10 cellular contexts compared by ENCODE assay signal in the genomic region with DNA sequence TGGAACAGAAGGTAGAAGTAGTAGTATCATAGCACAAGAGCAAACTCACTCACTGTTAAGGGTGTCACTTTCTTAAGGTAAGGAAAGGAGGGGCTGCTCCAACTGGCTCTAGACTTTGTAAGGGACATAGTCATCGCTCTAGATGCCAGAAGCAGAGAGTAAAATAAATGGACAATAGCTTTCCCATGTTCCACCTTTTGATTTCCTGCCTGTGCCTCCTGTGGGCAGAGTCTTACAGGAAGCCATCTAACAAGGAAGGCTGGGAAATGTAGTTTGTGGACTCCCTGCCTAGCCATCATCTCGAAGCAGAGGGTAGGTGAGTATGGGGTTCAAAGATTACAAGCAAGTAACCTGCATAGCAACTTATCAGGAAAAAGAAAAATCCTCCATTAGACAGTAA. TPM values are rescaled to one million over a fixed set of nuclear protein-coding genes. Genes with fewer than 3 reads are reported as not detected.
DNase-seq lines count a peak whose midpoint lies in the region; ATAC-seq and TF ChIP-seq lines count a peak whose summit lies in the region.
"Had no signal": no experiment of that assay in that cellular context is flagged by ENCODE, and none has a peak within 500 bp of the region (broad histone marks: within the 10 kb centered on the region; RNA-seq: fewer than 3 reads in every experiment).

No MANE protein-coding gene starts in this region.

- peak overlapping the region in 1 of 2 donors; percentile 58 for H3K4me3 Mint-ChIP-seq in activated T-cell treated with anti-CD3 and anti-CD28 coated beads, Interleukin-2, amount 50 U/mL, for 72 hours
- no peak overlapping the region for H3K4me3 Mint-ChIP-seq in activated T-cell treated with anti-CD3 and anti-CD28 coated beads, Interleukin-2, amount 50 U/mL, for 24 hours

- peak overlapping the region; percentile 52 for H3K27ac Mint-ChIP-seq in activated T-cell treated with anti-CD3 and anti-CD28 coated beads, Interleukin-2, amount 50 U/mL, for 72 hours
- H3K27ac Mint-ChIP-seq in activated T-cell treated with anti-CD3 and anti-CD28 coated beads, Interleukin-2, amount 50 U/mL, for 24 hours, result no peak overlapping the region

- DNase-seq in activated T-cell treated with anti-CD3 and anti-CD28 coated beads, Interleukin-2, amount 50 U/mL, for 72 hours, result no peak
- no peak for DNase-seq in activated T-cell treated with anti-CD3 and anti-CD28 coated beads, Interleukin-2, amount 50 U/mL, for 24 hours
- DNase-seq in NCI-H446 (lab: John Stamatoyannopoulos, UW) (peak; percentile 2 to 42), epithelial cell of esophagus (ENCODE audit: low read depth) (peak; percentile 33), superior temporal gyrus (ENCODE audit: extremely low spot score) (peak; percentile 18), NCI-H146 treated with DMSO at 0.1 percent for 48 hours (lab: John Stamatoyannopoulos, UW; ENCODE audit: unreplicated experiment) (no peak)
- DNase-seq: Right ventricle myocardium superior; stimulated activated CD4-positive, alpha-beta T cell treated with anti-CD3 and anti-CD28 coated beads, Interleukin-4, amount 100 ng/mL, for 4 hours had no signal

- H3K36me3 Mint-ChIP-seq in activated T-cell treated with anti-CD3 and anti-CD28 coated beads, Interleukin-2, amount 50 U/mL, for 72 hours (ENCODE audit: insufficient read depth in 2 of 2), result peaks cover 0 to 8% of the 10 kb centered on the region in 2 donors
- peaks cover 31% of the 10 kb centered on the region for H3K36me3 Mint-ChIP-seq in activated T-cell treated with anti-CD3 and anti-CD28 coated beads, Interleukin-2, amount 50 U/mL, for 24 hours (ENCODE audit: low read depth)

- peaks cover 17% of the 10 kb centered on the region for H3K4me1 Mint-ChIP-seq in activated T-cell treated with anti-CD3 and anti-CD28 coated beads, Interleukin-2, amount 50 U/mL, for 72 hours (ENCODE audit: low read depth)
- H3K4me1 Mint-ChIP-seq in activated T-cell treated with anti-CD3 and anti-CD28 coated beads, Interleukin-2, amount 50 U/mL, for 24 hours (ENCODE audit: low read depth), result peaks cover 29% of the 10 kb centered on the region

- peak overlapping the region; percentile 23 for H3K4me3 ChIP-seq in epithelial cell of esophagus (ENCODE audit: low read length)

- no peak for ATAC-seq in activated T-cell treated with anti-CD3 and anti-CD28 coated beads, Interleukin-2, amount 50 U/mL, for 72 hours (replicated peaks in 1 of 2)
- no peak for ATAC-seq in HG03196 (IDR thresholded peaks at IDR 0.05; ENCODE audit: unreplicated experiment)
- no peak for ATAC-seq in HG02798 (IDR thresholded peaks at IDR 0.05; ENCODE audit: poor library complexity, unreplicated experiment)

- no peaks in the 10 kb centered on the region for H3K27me3 Mint-ChIP-seq in activated T-cell treated with anti-CD3 and anti-CD28 coated beads, Interleukin-2, amount 50 U/mL, for 72 hours (ENCODE audit: low read depth)
- no peaks in the 10 kb centered on the region for H3K27me3 Mint-ChIP-seq in activated T-cell treated with anti-CD3 and anti-CD28 coated beads, Interleukin-2, amount 50 U/mL, for 24 hours

- no peaks in the 10 kb centered on the region for H3K9me3 Mint-ChIP-seq in activated T-cell treated with anti-CD3 and anti-CD28 coated beads, Interleukin-2, amount 50 U/mL, for 72 hours
- no peaks in the 10 kb centered on the region for H3K9me3 Mint-ChIP-seq in activated T-cell treated with anti-CD3 and anti-CD28 coated beads, Interleukin-2, amount 50 U/mL, for 24 hours

- no peak for TF ChIP-seq CTCF in epithelial cell of esophagus (IDR thresholded peaks at IDR 0.05; ENCODE audit: insufficient read depth, low read depth, low read length, missing control alignments)

RNA-seq across cellular contexts. Expression of a gene that starts 1.7 kb away (rescaled TPM):
- 10 to 100 TPM; 50.0 to 55.7 TPM for total RNA-seq in activated T-cell treated with anti-CD3 and anti-CD28 coated beads, Interleukin-2, amount 50 U/mL, for 72 hours

Comparison
In these comparisons a context has a peak if more than half of its experiments do, and no peak if none do; other contexts are left out.
1. DNase-seq: peak in NCI-H446 (2 of 2), epithelial cell of esophagus (single experiment) and superior temporal gyrus (single experiment); none in activated T-cell treated with anti-CD3 and anti-CD28 coated beads, Interleukin-2, amount 50 U/mL, for 72 hours (0 of 2), activated T-cell treated with anti-CD3 and anti-CD28 coated beads, Interleukin-2, amount 50 U/mL, for 24 hours (single experiment) and NCI-H146 treated with DMSO at 0.1 percent for 48 hours (single experiment).